ENCODE assay signal across 10 cellular contexts in genomic region chr19:12527034-12527836, GRCh38. TPM values are rescaled to one million over a fixed set of nuclear protein-coding genes. Genes with fewer than 3 reads are reported as not detected.
DNase-seq lines count a peak whose midpoint lies in the region; TF ChIP-seq lines count a peak whose summit lies in the region.
"Had no signal": no experiment of that assay in that cellular context is flagged by ENCODE, and none has a peak within 500 bp of the region (broad histone marks: within the 10 kb centered on the region; RNA-seq: fewer than 3 reads in every experiment).

No MANE protein-coding gene starts in this region.

- peaks cover 98% of the 10 kb centered on the region for H3K9me3 Mint-ChIP-seq in HFFc6

- no peak overlapping the region for H4K5ac ChIP-seq in mesendoderm (ENCODE audit: low read length)

- H3K79me2 ChIP-seq in mesendoderm (ENCODE audit: control insufficient read depth, insufficient read depth, low read length): no peaks in the 10 kb centered on the region
- peaks cover 21% of the 10 kb centered on the region for H3K79me2 ChIP-seq in osteoblast (ENCODE audit: insufficient read depth, low read length)

- in situ Hi-C loops in Caki2 (cut with HindIII; ENCODE audit: low pct_unique_long_range_greater_than_20kb, low sequenced_read_pairs): no loop called here

- no peak overlapping the region for H2AK5ac ChIP-seq in mesendoderm (ENCODE audit: low read length)

- H4K20me1 ChIP-seq in osteoblast (ENCODE audit: insufficient read depth, low read length): no peaks in the 10 kb centered on the region

- H3K4ac ChIP-seq in mesendoderm (ENCODE audit: low read depth, low read length): no peak overlapping the region

- DNase-seq in Caki2 (ENCODE audit: low read depth) (peak; percentile 47), HFFc6 (peak; percentile 49), cardiac fibroblast (ENCODE audit: low read depth in 2 of 2) (peak; percentile 41 to 62), mesendoderm (peak; percentile 78), osteoblast (ENCODE audit: insufficient read length, low spot score, missing footprints) (no peak), head of caudate nucleus (no peak), GDM1 (lab: John Stamatoyannopoulos, UW) (no peak)
- DNase-seq: activated effector memory CD4-positive, alpha-beta T cell treated with anti-CD3 and anti-CD28 coated beads, Interleukin-2, amount 50 U/mL, for 16 hours; NCI-H345 had no signal

- H3K27ac ChIP-seq in mesendoderm (ENCODE audit: low read depth, low read length) (no peak overlapping the region), osteoblast (ENCODE audit: low read depth, low read length) (no peak overlapping the region)
- H3K27ac ChIP-seq: HL-60 had no signal

- no peak overlapping the region for H4K8ac ChIP-seq in mesendoderm (ENCODE audit: low read depth, low read length)

- H3K18ac ChIP-seq in mesendoderm (ENCODE audit: low read length): no peak overlapping the region

- H3K27me3 ChIP-seq in mesendoderm (ENCODE audit: insufficient read depth, low read length, poor library complexity): no peaks in the 10 kb centered on the region
- no peaks in the 10 kb centered on the region for H3K27me3 ChIP-seq in osteoblast (ENCODE audit: insufficient read depth, low read length)

- peak overlapping the region; percentile 24; the same call in 1 of the 2 replicates for H3K4me3 Mint-ChIP-seq in HFFc6

- no peaks in the 10 kb centered on the region for H3K4me1 Mint-ChIP-seq in HFFc6 (ENCODE audit: low read depth)

- H2BK5ac ChIP-seq in mesendoderm (ENCODE audit: low read length): no peak overlapping the region

- H3K9ac ChIP-seq in mesendoderm (ENCODE audit: low read length): no peak overlapping the region

- H3K4me2 ChIP-seq in mesendoderm (ENCODE audit: low read length) (no peak overlapping the region), osteoblast (ENCODE audit: insufficient read depth, low read length) (no peak overlapping the region)

- peaks cover 23% of the 10 kb centered on the region for H3K36me3 ChIP-seq in mesendoderm (ENCODE audit: control insufficient read depth, insufficient read depth, low read length)
- H3K36me3 ChIP-seq in osteoblast (ENCODE audit: insufficient read depth, low read length): peaks cover 47% of the 10 kb centered on the region

- H2BK120ac ChIP-seq in mesendoderm (ENCODE audit: low read depth, low read length): no peak overlapping the region

- intact Hi-C loops in head of caudate nucleus (cut with DNase I): no loop called here

- peaks cover 64% of the 10 kb centered on the region for H3K9me3 ChIP-seq in osteoblast (ENCODE audit: low read depth, low read length)

- H3K27ac Mint-ChIP-seq in HFFc6: no peak overlapping the region; the same call in 1 of the 2 replicates

- no peaks in the 10 kb centered on the region for H3K4me1 ChIP-seq in mesendoderm (ENCODE audit: control insufficient read depth, low read depth, low read length)
- H3K4me1 ChIP-seq in osteoblast (ENCODE audit: insufficient read depth, low read length): no peaks in the 10 kb centered on the region

- H3K4me3 ChIP-seq in cardiac fibroblast (replicated peaks in 1 of 2; ENCODE audit: low read depth in 2 of 2, low read length in 2 of 2) (no peak overlapping the region), mesendoderm (ENCODE audit: low read length) (peak overlapping the region; percentile 48), osteoblast (ENCODE audit: insufficient read depth, low read length) (no peak overlapping the region)

- H2AFZ ChIP-seq in osteoblast (ENCODE audit: low read length): no peak overlapping the region

- no CpG with 5 or more reads among the region's 8 CpGs for WGBS in mesendoderm (ENCODE audit: extremely low coverage, insufficient coverage, low lambda C conversion rate)

- no peak overlapping the region for H3K23ac ChIP-seq in mesendoderm (ENCODE audit: low read length)

- TF ChIP-seq CTCF in HFFc6 (IDR thresholded peaks at IDR 0.05): no peak
- no peak for TF ChIP-seq CTCF in cardiac fibroblast (IDR thresholded peaks at IDR 0.05; ENCODE audit: low read depth, low read length)
- no peak for TF ChIP-seq CTCF in osteoblast (IDR thresholded peaks at IDR 0.05; ENCODE audit: extremely low read depth, low read depth, low read length)

- no peak overlapping the region for H2BK15ac ChIP-seq in mesendoderm (replicated peaks; ENCODE audit: low read depth)

- H3K36me3 Mint-ChIP-seq in HFFc6 (ENCODE audit: low read depth): peaks cover 93% of the 10 kb centered on the region

- no peaks in the 10 kb centered on the region; the same call in 1 of the 2 replicates for H3K27me3 Mint-ChIP-seq in HFFc6 (ENCODE audit: insufficient read depth)

- no peak overlapping the region for H3K56ac ChIP-seq in mesendoderm (ENCODE audit: low read length)

- H3K79me1 ChIP-seq in mesendoderm (ENCODE audit: low read length): peaks cover 1% of the 10 kb centered on the region

RNA-seq across cellular contexts. Expression of gene ZNF564, which starts 24.0 kb away (rescaled TPM):
- total RNA-seq in Caki2 (2014; rRNA removed; shearing (Covaris generic); ENCODE audit: low replicate concordance): 1.9 and 12.8 TPM in 2 replicates
- 1 to 10 TPM; 3.5 to 4.7 (median 4.2) TPM for total RNA-seq in HFFc6 (2021; fragmentation: NEBNext Ultra II Directional; extraction: Animal tissue kit (Norgen Biotek cat#: 25700))
- polyA plus RNA-seq in mesendoderm (2013, experiment 1 of 2): 2.0 TPM
- polyA plus RNA-seq in mesendoderm (2013, experiment 2 of 2): 1.7 TPM
- 7.4 and 9.0 TPM in 2 replicates for total RNA-seq in osteoblast

RNA-seq across cellular contexts. Expression of gene ZNF709, which starts 42.6 kb away (rescaled TPM):
- total RNA-seq in Caki2 (2014; rRNA removed; shearing (Covaris generic); ENCODE audit: low replicate concordance): 1.1 and 5.2 TPM in 2 replicates
- 1 to 10 TPM in 5 of 6 experiments, under 1 TPM in 1; 0.99 to 1.7 (median 1.2) TPM for total RNA-seq in HFFc6 (2021; fragmentation: NEBNext Ultra II Directional; extraction: Animal tissue kit (Norgen Biotek cat#: 25700))
- polyA plus RNA-seq in mesendoderm (2013, experiment 1 of 2): 0.53 TPM
- polyA plus RNA-seq in mesendoderm (2013, experiment 2 of 2): 0.57 TPM
- 5.0 and 5.1 TPM in 2 replicates for total RNA-seq in osteoblast

Comparison
In these comparisons a context has a peak if more than half of its experiments do, and no peak if none do; other contexts are left out.
1. DNase-seq: peak in Caki2 (single experiment), HFFc6 (single experiment), cardiac fibroblast (2 of 2) and mesendoderm (single experiment); none in osteoblast (single experiment), head of caudate nucleus (0 of 42) and GDM1 (single experiment).